1 cellular context compared by ENCODE assay signal in genomic region chr10:119119400-119119799, GRCh38.
TF ChIP-seq lines count a peak whose summit lies in the region.

No MANE protein-coding gene starts in this region.

TF ChIP-seq in HepG2, 621 proteins besides CTCF, POLR2A, EP300 and RAD21:
- TF ChIP-seq FOSL2 (CRISPR knock-in tag; IDR thresholded peaks at IDR 0.05) (peak; percentile 63), ZNF770 (CRISPR knock-in tag; IDR thresholded peaks at IDR 0.05) (peak; percentile 80), THRA (CRISPR knock-in tag; IDR thresholded peaks at IDR 0.05; ENCODE audit: borderline replicate concordance) (peak; percentile 66; the same call in 1 of the 2 replicates), HMGA1 (CRISPR knock-in tag; conservative IDR thresholded peaks at IDR 0.05) (no peak)
